17 cellular contexts compared by ENCODE assay signal in genomic region chr1:229717774-229718173, GRCh38.
DNase-seq lines count a peak whose midpoint lies in the region; ATAC-seq, FAIRE-seq and TF ChIP-seq lines count a peak whose summit lies in the region.
"Had no signal": no experiment of that assay in that cellular context is flagged by ENCODE, and none has a peak within 500 bp of the region (broad histone marks: within the 10 kb centered on the region; RNA-seq: fewer than 3 reads in every experiment).

No MANE protein-coding gene starts in this region.

- peak; percentile 36 to 48 for DNase-seq in Caco-2
- DNase-seq in HT1080 (ENCODE audit: low read depth): peak; percentile 52
- peak; percentile 72 for DNase-seq in RPMI8226
- DNase-seq in HepG2 (ENCODE audit: low spot score): peak; percentile 42
- DNase-seq in naive thymus-derived CD8-positive, alpha-beta T cell: no peak
- no peak for DNase-seq in OCI-M2 (lab: John Stamatoyannopoulos, UW; ENCODE audit: unreplicated experiment)
- DNase-seq in GM12891 (ENCODE audit: insufficient read length, low spot score): no peak
- DNase-seq: activated CD8-positive, alpha-beta T cell treated with anti-CD3 and anti-CD28 coated beads, Interleukin-2, amount 10 ng/mL, durations not matched to agents 7 days and 5 days; activated effector memory CD4-positive, alpha-beta T cell treated with Interleukin-2 at 50 U/mL for 16 hours; DMS79; effector memory CD8-positive, alpha-beta T cell; NCI-H226; stimulated activated CD8-positive, alpha-beta memory T cell treated with anti-CD3 and anti-CD28 coated beads, Interleukin-4, amount 100 ng/mL, for 48 hours had no signal

- H3K27ac ChIP-seq in HepG2 (ENCODE audit: extremely low read length, insufficient read depth, low read length): no peak overlapping the region
- H3K27ac ChIP-seq: tibial nerve had no signal

- no peaks in the 10 kb centered on the region for H3K4me1 Mint-ChIP-seq in Caco-2 (ENCODE audit: low read depth, unreplicated experiment)
- no peaks in the 10 kb centered on the region for H3K4me1 Mint-ChIP-seq in naive thymus-derived CD8-positive, alpha-beta T cell

- no peak overlapping the region for H3K4me3 ChIP-seq in Caco-2 (ENCODE audit: low read depth, low read length)
- H3K4me3 ChIP-seq in HepG2 (replicated peaks in 1 of 3; ENCODE audit: insufficient read depth in 1 of 3, low read depth in 2 of 3, low read length in 3 of 3): no peak overlapping the region
- H3K4me3 ChIP-seq: tibial nerve had no signal

- H3K27ac Mint-ChIP-seq in Caco-2 (ENCODE audit: unreplicated experiment): no peak overlapping the region
- no peak overlapping the region for H3K27ac Mint-ChIP-seq in naive thymus-derived CD8-positive, alpha-beta T cell
- H3K27ac Mint-ChIP-seq: activated CD8-positive, alpha-beta T cell treated with anti-CD3 and anti-CD28 coated beads, Interleukin-2, amount 10 ng/mL, durations not matched to agents 7 days and 5 days; effector memory CD8-positive, alpha-beta T cell had no signal

- H3K27me3 Mint-ChIP-seq in Caco-2 (ENCODE audit: insufficient read depth, unreplicated experiment): no peaks in the 10 kb centered on the region
- peaks cover 0 to 7% (median 1%) of the 10 kb centered on the region in 5 donors for H3K27me3 Mint-ChIP-seq in naive thymus-derived CD8-positive, alpha-beta T cell

- peak overlapping the region; percentile 18; the same call in 1 of the 2 replicates for H3K4me2 ChIP-seq in HepG2 (ENCODE audit: low read depth, low read length)

- CTCF ChIA-PET in Caco-2 (lab: Charles Lee): no interaction called here
- CTCF ChIA-PET in HepG2 (lab: Yijun Ruan, JAX; ENCODE audit: low intra/inter-chr PET ratio, low total read pairs): no interaction called here

- no peak for TF ChIP-seq POLR2A in HepG2 (IDR thresholded peaks at IDR 0.05; ENCODE audit: insufficient read depth in 1 of 2, low read depth in 2 of 2, low read length in 2 of 2)
- no peak for TF ChIP-seq POLR2A in GM12891 (IDR thresholded peaks at IDR 0.05; ENCODE audit: low read depth, low read length)

- H3K4me1 ChIP-seq in Caco-2: peaks cover 10% of the 10 kb centered on the region; the same call in 1 of the 2 replicates
- peaks cover 9% of the 10 kb centered on the region for H3K4me1 ChIP-seq in HepG2 (ENCODE audit: insufficient read depth, low read length)
- H3K4me1 ChIP-seq: tibial nerve had no signal

- H3K27me3 ChIP-seq in Caco-2 (replicated peaks; ENCODE audit: control insufficient read depth, insufficient read depth, low read length) (no peaks in the 10 kb centered on the region), HepG2 (ENCODE audit: control insufficient read depth in 1 of 2, insufficient read depth in 2 of 2, low read length in 2 of 2) (no peaks in the 10 kb centered on the region)
- H3K27me3 ChIP-seq: tibial nerve had no signal

- TF ChIP-seq CTCF in Caco-2 (IDR thresholded peaks at IDR 0.05; ENCODE audit: insufficient read depth in 1 of 2, low read depth in 1 of 2, low read length in 1 of 2, severe bottlenecking in 1 of 2, unreplicated experiment in 1 of 2) (no peak), HepG2 (CRISPR knock-in tag; IDR thresholded peaks at IDR 0.05) (no peak)

- in situ Hi-C loops in HepG2 (cut with HindIII; ENCODE audit: extremely low pct_ligation_motif_present, low pct_unique_long_range_greater_than_20kb): no loop called here

- intact Hi-C loops in Caco-2 (cut with micrococcal nuclease; ENCODE audit: unreplicated experiment) (no loop called here), HepG2 (cut with micrococcal nuclease; ENCODE audit: unreplicated experiment) (loop anchor here (10.0 kb wide), 1 partner anchor 127 kb away; no protein-coding TSS in a partner anchor)

- FAIRE-seq in HepG2 (lab: Jason Lieb, UNC) (no peak), GM12891 (lab: Jason Lieb, UNC) (no peak)
- FAIRE-seq: astrocyte, keratinocyte had no signal

- H3K4me3 Mint-ChIP-seq in Caco-2 (ENCODE audit: unreplicated experiment): no peak overlapping the region
- H3K4me3 Mint-ChIP-seq in naive thymus-derived CD8-positive, alpha-beta T cell: no peak overlapping the region
- H3K4me3 Mint-ChIP-seq: activated CD8-positive, alpha-beta T cell treated with anti-CD3 and anti-CD28 coated beads, Interleukin-2, amount 10 ng/mL, durations not matched to agents 7 days and 5 days; effector memory CD8-positive, alpha-beta T cell had no signal

- H3K36me3 Mint-ChIP-seq in Caco-2 (ENCODE audit: insufficient read depth, unreplicated experiment): no peaks in the 10 kb centered on the region
- H3K36me3 Mint-ChIP-seq in naive thymus-derived CD8-positive, alpha-beta T cell: peaks cover 0 to 10% (median 2%) of the 10 kb centered on the region in 3 donors

- H3K79me2 ChIP-seq in HepG2 (ENCODE audit: insufficient read depth, low read length): no peaks in the 10 kb centered on the region

- no TSS peak for BruUV-seq in Caco-2 (replicated peaks; lab: Mats Ljungman, UMichigan)
- no TSS peak for BruUV-seq in HepG2 (replicated peaks; lab: Mats Ljungman, UMichigan)

- no peaks in the 10 kb centered on the region for H4K20me1 ChIP-seq in HepG2 (ENCODE audit: insufficient read depth, low read length)

- ATAC-seq in HepG2: peak; percentile 73
- ATAC-seq in HG02759 (IDR thresholded peaks at IDR 0.05; ENCODE audit: unreplicated experiment): no peak
- no peak for ATAC-seq in naive thymus-derived CD8-positive, alpha-beta T cell
- ATAC-seq: activated CD8-positive, alpha-beta T cell treated with anti-CD3 and anti-CD28 coated beads, Interleukin-2, amount 10 ng/mL, durations not matched to agents 7 days and 5 days; effector memory CD8-positive, alpha-beta T cell had no signal

- 32% methylated on average over 3 of the region's 3 CpGs for WGBS in HepG2 (ENCODE audit: low lambda C conversion rate)

- POLR2A ChIA-PET in Caco-2 (lab: Charles Lee): no interaction called here
- POLR2A ChIA-PET in HepG2 (lab: Yijun Ruan, JAX): no interaction called here
- POLR2A ChIA-PET in naive thymus-derived CD8-positive, alpha-beta T cell (lab: Charles Lee): no interaction called here

- no peak overlapping the region for H2AFZ ChIP-seq in HepG2 (ENCODE audit: low read length)

- peaks cover 16% of the 10 kb centered on the region; the same call in 1 of the 2 replicates for H3K9me3 ChIP-seq in Caco-2
- no peaks in the 10 kb centered on the region for H3K9me3 ChIP-seq in HepG2 (ENCODE audit: low read length)

- TF ChIP-seq EP300 in HepG2 (IDR thresholded peaks at IDR 0.05; ENCODE audit: low read depth in 2 of 2, low read length in 2 of 2) (no peak), HepG2 (CRISPR knock-in tag; IDR thresholded peaks at IDR 0.05; ENCODE audit: borderline replicate concordance) (no peak)

- H3K9ac ChIP-seq in HepG2 (ENCODE audit: insufficient read depth, low read depth, low read length): no peak overlapping the region

- H3K36me3 ChIP-seq in Caco-2 (ENCODE audit: control insufficient read depth, insufficient read depth, low read length) (no peaks in the 10 kb centered on the region), HepG2 (replicated peaks in 1 of 2; ENCODE audit: control insufficient read depth in 1 of 2, insufficient read depth in 2 of 2, low read length in 2 of 2) (no peaks in the 10 kb centered on the region)
- H3K36me3 ChIP-seq: tibial nerve had no signal

- TF ChIP-seq RAD21 in HepG2 (CRISPR knock-in tag; IDR thresholded peaks at IDR 0.05): no peak

- peaks cover 13% of the 10 kb centered on the region for H3K9me3 Mint-ChIP-seq in Caco-2 (ENCODE audit: unreplicated experiment)
- H3K9me3 Mint-ChIP-seq in naive thymus-derived CD8-positive, alpha-beta T cell: peaks cover 0 to 17% (median 2%) of the 10 kb centered on the region in 9 donors

TF ChIP-seq in HepG2, 621 proteins besides CTCF, POLR2A, EP300 and RAD21:
- TF ChIP-seq HNF4A (CRISPR knock-in tag; IDR thresholded peaks at IDR 0.05) (peak; percentile 43), SMAD1 (CRISPR knock-in tag; IDR thresholded peaks at IDR 0.05; ENCODE audit: borderline replicate concordance, low read depth) (no peak), RFXAP (CRISPR knock-in tag; IDR thresholded peaks at IDR 0.05; ENCODE audit: borderline replicate concordance) (peak; percentile 69; the same call in 1 of the 2 replicates), ZNF572 (CRISPR knock-in tag; IDR thresholded peaks at IDR 0.05) (no peak), NFYB (CRISPR knock-in tag; IDR thresholded peaks at IDR 0.05) (peak; percentile 47; the same call in 1 of the 2 replicates), BHLHE40 (IDR thresholded peaks at IDR 0.05; ENCODE audit: low read length) (no peak), NFYC (CRISPR knock-in tag; IDR thresholded peaks at IDR 0.05) (peak; percentile 66)

TF ChIP-seq in GM12891, 5 proteins besides CTCF, POLR2A, EP300 and RAD21:
- TF ChIP-seq POU2F2 (IDR thresholded peaks at IDR 0.05; ENCODE audit: low read depth, low read length) (no peak), SPI1 (IDR thresholded peaks at IDR 0.05; ENCODE audit: low read depth, low read length) (no peak), TAF1 (IDR thresholded peaks at IDR 0.05; ENCODE audit: low read depth, low read length) (no peak), POLR2AphosphoS5 (IDR thresholded peaks at IDR 0.05; ENCODE audit: low read depth, low read length) (no peak), PAX5 (IDR thresholded peaks at IDR 0.05; ENCODE audit: insufficient read depth, low read length, severe bottlenecking) (no peak)

Comparison
In these comparisons a context has a peak if more than half of its experiments do, and no peak if none do; other contexts are left out.
1. DNase-seq: peak in Caco-2 (2 of 2), HT1080 (single experiment), RPMI8226 (single experiment) and HepG2 (single experiment); none in naive thymus-derived CD8-positive, alpha-beta T cell (0 of 10), OCI-M2 (single experiment) and GM12891 (single experiment).